22 cellular contexts compared by ENCODE assay signal in genomic region chr2:192729369-192729768, GRCh38.
"Had no signal": no experiment of that assay in that cellular context is flagged by ENCODE, and none has a peak within 500 bp of the region (broad histone marks: within the 10 kb centered on the region; RNA-seq: fewer than 3 reads in every experiment).

No MANE protein-coding gene starts in this region.

- H3K4me3 ChIP-seq: hepatocyte, left ventricle myocardium inferior, lung, ovary, right atrium auricular region, right lobe of liver, skin epidermis, suprapubic skin, thoracic aorta, tibial artery, upper lobe of right lung had no signal

- DNase-seq: islet precursor cell; left ventricle myocardium inferior; mesendoderm; naive B cell; natural killer cell; nephron progenitor cell; ovary; right lobe of liver; stimulated activated CD4-positive, alpha-beta T cell treated with anti-CD3 and anti-CD28 coated beads, Interleukin-12 subunit alpha, Interleukin-12 subunit beta, amount 100 ng/mL, for 4 hours; stimulated activated CD4-positive, alpha-beta T cell treated with anti-CD3 and anti-CD28 coated beads, Interleukin-15, amount 100 ng/mL, for 24 hours; stimulated activated CD4-positive, alpha-beta T cell treated with anti-CD3 and anti-CD28 coated beads, Interleukin-2, amount 100 ng/mL, for 24 hours; stimulated activated CD4-positive, alpha-beta T cell treated with anti-CD3 and anti-CD28 coated beads, Interleukin-4, amount 100 ng/mL, for 24 hours; stimulated activated naive CD4-positive, alpha-beta T cell; tibial artery; trophoblast cell; upper lobe of right lung had no signal

- H3K4me1 ChIP-seq: left ventricle myocardium inferior, right atrium auricular region, right lobe of liver, suprapubic skin, tibial artery, upper lobe of right lung had no signal

- H3K27ac ChIP-seq: hepatocyte, left ventricle myocardium inferior, ovary, right atrium auricular region, right lobe of liver, skin epidermis, suprapubic skin, thoracic aorta, tibial artery, upper lobe of right lung had no signal

- H3K9me3 ChIP-seq: ovary, right atrium auricular region, right lobe of liver, suprapubic skin, thoracic aorta, tibial artery, upper lobe of right lung had no signal

- H3K36me3 ChIP-seq: left ventricle myocardium inferior, ovary, right atrium auricular region, right lobe of liver, suprapubic skin, thoracic aorta, tibial artery, upper lobe of right lung had no signal

- H3K27me3 ChIP-seq: hepatocyte, ovary, right atrium auricular region, right lobe of liver, suprapubic skin, tibial artery, upper lobe of right lung had no signal
